In genomic region chr5:10838038-10838437, GRCh38 we compare ENCODE assay signal across 18 cellular contexts.
A peak's percentile ranks its signal among the peaks of the same experiment; 100 is the strongest.
DNase-seq lines count a peak whose midpoint lies in the region; ATAC-seq and TF ChIP-seq lines count a peak whose summit lies in the region.
"Had no signal": no experiment of that assay in that cellular context is flagged by ENCODE, and none has a peak within 500 bp of the region (broad histone marks: within the 10 kb centered on the region; RNA-seq: fewer than 3 reads in every experiment).

No MANE protein-coding gene starts in this region.

- TF ChIP-seq CTCF in adrenal gland (IDR thresholded peaks at IDR 0.05) (no peak), mucosa of descending colon (IDR thresholded peaks at IDR 0.05) (no peak)

- no peaks in the 10 kb centered on the region for H3K9me3 Mint-ChIP-seq in activated naive CD4-positive, alpha-beta T cell treated with anti-CD3 and anti-CD28 coated beads, Interleukin-2, amount 50 U/mL, for 72 hours

- no peak overlapping the region for H3K4me3 ChIP-seq in adrenal gland
- no peak overlapping the region for H3K4me3 ChIP-seq in H7 (ENCODE audit: insufficient read depth, low read depth, low read length)
- no peak overlapping the region for H3K4me3 ChIP-seq in mucosa of descending colon
- H3K4me3 ChIP-seq: esophagus muscularis mucosa, heart right ventricle, SJSA1, smooth muscle cell had no signal

- no peak overlapping the region for H3K27ac Mint-ChIP-seq in activated naive CD4-positive, alpha-beta T cell treated with anti-CD3 and anti-CD28 coated beads, Interleukin-2, amount 50 U/mL, for 72 hours

- no peaks in the 10 kb centered on the region for H3K36me3 Mint-ChIP-seq in activated naive CD4-positive, alpha-beta T cell treated with anti-CD3 and anti-CD28 coated beads, Interleukin-2, amount 50 U/mL, for 72 hours

- no peaks in the 10 kb centered on the region for H3K4me1 ChIP-seq in adrenal gland (replicated peaks in 1 of 2)
- no peaks in the 10 kb centered on the region for H3K4me1 ChIP-seq in mucosa of descending colon (ENCODE audit: low read depth)
- H3K4me1 ChIP-seq: esophagus muscularis mucosa, heart right ventricle had no signal

- WGBS in adrenal gland, 4 donors = 42 to 58% (median 49%) methylated on average over 5 of the region's 5 CpGs

- DNase-seq in adrenal gland = peak in 4 of 7 donors; percentile 33 to 47 (median 41)
- no peak for DNase-seq in activated naive CD4-positive, alpha-beta T cell treated with anti-CD3 and anti-CD28 coated beads, Interleukin-2, amount 50 U/mL, for 72 hours (ENCODE audit: low spot score in 2 of 2)
- DNase-seq in H7 = no peak
- DNase-seq in mucosa of descending colon = no peak
- DNase-seq in activated gamma-delta T cell treated with Interleukin-2 at 50 U/mL for 16 hours = no peak
- DNase-seq: AML-193, GOT3, heart right ventricle, kidney glomerular epithelial cell, NCI-H1105, NCI-H446 treated with DMSO at 0.1 percent for 48 hours, substantia nigra had no signal

- H3K27me3 ChIP-seq in adrenal gland = no peaks in the 10 kb centered on the region
- no peaks in the 10 kb centered on the region for H3K27me3 ChIP-seq in H7 (ENCODE audit: control insufficient read depth, insufficient read depth, low read length)
- H3K27me3 ChIP-seq: heart right ventricle, SJSA1 had no signal

- ATAC-seq in GM18861 (IDR thresholded peaks at IDR 0.05; ENCODE audit: unreplicated experiment) = peak; percentile 66
- ATAC-seq in GM21515 (IDR thresholded peaks at IDR 0.05; ENCODE audit: unreplicated experiment) = peak; percentile 74
- ATAC-seq in HG03159 (IDR thresholded peaks at IDR 0.05; ENCODE audit: unreplicated experiment) = peak; percentile 69
- ATAC-seq in activated naive CD4-positive, alpha-beta T cell treated with anti-CD3 and anti-CD28 coated beads, Interleukin-2, amount 50 U/mL, for 72 hours = no peak
- ATAC-seq in mucosa of descending colon = no peak
- ATAC-seq: heart right ventricle had no signal

- no peaks in the 10 kb centered on the region for H3K36me3 ChIP-seq in adrenal gland (replicated peaks in 1 of 2)
- H3K36me3 ChIP-seq in H7 (replicated peaks; ENCODE audit: control insufficient read depth, insufficient read depth, low read length) = no peaks in the 10 kb centered on the region
- no peaks in the 10 kb centered on the region for H3K36me3 ChIP-seq in mucosa of descending colon (ENCODE audit: low read depth)
- H3K36me3 ChIP-seq: esophagus muscularis mucosa, heart right ventricle, SJSA1 had no signal

- H3K9me3 ChIP-seq in adrenal gland (replicated peaks in 1 of 3) (no peaks in the 10 kb centered on the region), mucosa of descending colon (no peaks in the 10 kb centered on the region)
- H3K9me3 ChIP-seq: esophagus muscularis mucosa, heart right ventricle, SJSA1 had no signal

- H3K27ac ChIP-seq in adrenal gland = no peak overlapping the region
- H3K27ac ChIP-seq: esophagus muscularis mucosa, heart right ventricle, SJSA1 had no signal

- no peak for TF ChIP-seq POLR2A in adrenal gland (IDR thresholded peaks at IDR 0.05)

- intact Hi-C loops in adrenal gland (cut with DNase I) = no loop called here
- intact Hi-C loops in mucosa of descending colon (cut with DNase I, micrococcal nuclease) = no loop called here

Comparison
In these comparisons a context has a peak if more than half of its experiments do, and no peak if none do; other contexts are left out.
1. ATAC-seq: peak in GM18861 (single experiment), GM21515 (single experiment) and HG03159 (single experiment); none in activated naive CD4-positive, alpha-beta T cell treated with anti-CD3 and anti-CD28 coated beads, Interleukin-2, amount 50 U/mL, for 72 hours (0 of 2) and mucosa of descending colon (single experiment).
2. DNase-seq: peak in adrenal gland (4 of 7); none in activated naive CD4-positive, alpha-beta T cell treated with anti-CD3 and anti-CD28 coated beads, Interleukin-2, amount 50 U/mL, for 72 hours (0 of 2), H7 (single experiment), mucosa of descending colon (0 of 3) and activated gamma-delta T cell treated with Interleukin-2 at 50 U/mL for 16 hours (single experiment).